18 cellular contexts compared by ENCODE assay signal in the genomic region with DNA sequence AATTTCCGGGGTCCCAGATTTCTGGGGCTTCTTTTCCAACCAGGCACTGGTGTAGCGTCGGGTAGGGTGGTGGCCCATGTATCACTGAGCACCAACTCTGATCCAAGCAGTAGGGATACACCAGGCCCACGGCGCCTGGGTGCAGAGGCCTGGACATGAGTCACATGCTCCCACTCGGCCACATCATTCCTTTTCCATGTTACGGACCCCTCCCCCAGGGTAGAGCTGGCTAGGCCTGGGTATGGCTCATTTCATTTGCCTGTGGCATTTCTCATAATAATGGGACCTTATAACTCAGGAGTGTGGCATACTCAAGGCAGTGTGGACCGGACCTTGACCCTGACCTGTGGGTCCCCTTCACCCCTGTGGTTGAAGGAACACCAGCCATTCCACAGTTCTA. TPM values are rescaled to one million over a fixed set of nuclear protein-coding genes. Genes with fewer than 3 reads are reported as not detected.
DNase-seq lines count a peak whose midpoint lies in the region; ATAC-seq, FAIRE-seq and TF ChIP-seq lines count a peak whose summit lies in the region.
"Had no signal": no experiment of that assay in that cellular context is flagged by ENCODE, and none has a peak within 500 bp of the region (broad histone marks: within the 10 kb centered on the region; RNA-seq: fewer than 3 reads in every experiment).

No MANE protein-coding gene starts in this region.

- H2AFZ ChIP-seq in smooth muscle cell (ENCODE audit: low read depth) = peak overlapping the region; percentile 63

- peak; percentile 20 for FAIRE-seq in GM12891 (lab: Jason Lieb, UNC)

- TF ChIP-seq POLR2A in GM12891 (IDR thresholded peaks at IDR 0.05; ENCODE audit: low read depth, low read length) = no peak

- H3K27me3 ChIP-seq in RWPE2 (ENCODE audit: insufficient read depth, poor library complexity, severe bottlenecking) (no peaks in the 10 kb centered on the region), right atrium auricular region (no peaks in the 10 kb centered on the region), smooth muscle cell (ENCODE audit: low read depth) (no peaks in the 10 kb centered on the region)
- H3K27me3 ChIP-seq: SJSA1 had no signal

- DNase-seq in GM12891 (ENCODE audit: insufficient read length, low spot score) (no peak), RWPE2 (ENCODE audit: low spot score) (no peak), right atrium auricular region (ENCODE audit: low spot score) (no peak), smooth muscle cell (lab: John Stamatoyannopoulos, UW; ENCODE audit: unreplicated experiment) (no peak), NK-92 (lab: John Stamatoyannopoulos, UW; ENCODE audit: unreplicated experiment) (no peak), HT-29 (ENCODE audit: low spot score) (no peak)
- DNase-seq: CD4-positive, alpha-beta T cell; DMS79; HFFc6; MM.1S; NCI-H1105; NCI-H187; NCI-H446 treated with DMSO at 0.1 percent for 48 hours; NCI-H774 had no signal

- no peak overlapping the region for H3K4me2 ChIP-seq in smooth muscle cell
- H3K4me2 ChIP-seq: KMS-11 had no signal

- H3K4me1 ChIP-seq in RWPE2 (ENCODE audit: insufficient read depth, poor library complexity, severe bottlenecking) (no peaks in the 10 kb centered on the region), right atrium auricular region (peaks cover 0 to 43% of the 10 kb centered on the region in 2 donors), smooth muscle cell (ENCODE audit: low read depth) (no peaks in the 10 kb centered on the region)
- H3K4me1 ChIP-seq: SJSA1 had no signal

- WGBS in smooth muscle cell (ENCODE audit: low lambda C conversion rate) = 56% methylated on average over 8 of the region's 8 CpGs

- H3K4me3 ChIP-seq in RWPE2 (ENCODE audit: severe bottlenecking) (no peak overlapping the region), right atrium auricular region (no peak overlapping the region), smooth muscle cell (no peak overlapping the region)
- H3K4me3 ChIP-seq: SJSA1 had no signal

- no peaks in the 10 kb centered on the region for H3K36me3 ChIP-seq in RWPE2 (ENCODE audit: low read depth)
- H3K36me3 ChIP-seq in right atrium auricular region = no peaks in the 10 kb centered on the region
- H3K36me3 ChIP-seq in smooth muscle cell (ENCODE audit: low read depth) = no peaks in the 10 kb centered on the region
- H3K36me3 ChIP-seq: SJSA1 had no signal

- H4K20me1 ChIP-seq in smooth muscle cell (ENCODE audit: low read depth) = no peaks in the 10 kb centered on the region

- no peaks in the 10 kb centered on the region for H3K79me2 ChIP-seq in smooth muscle cell (ENCODE audit: low read depth)

- no peak overlapping the region for H3K9ac ChIP-seq in smooth muscle cell (ENCODE audit: low read depth)
- H3K9ac ChIP-seq: KMS-11 had no signal

- no peak for TF ChIP-seq CTCF in RWPE2 (IDR thresholded peaks at IDR 0.05; ENCODE audit: poor library complexity, severe bottlenecking)
- no peak for TF ChIP-seq CTCF in right atrium auricular region (IDR thresholded peaks at IDR 0.05)
- no peak for TF ChIP-seq CTCF in smooth muscle cell (IDR thresholded peaks at IDR 0.05; ENCODE audit: borderline replicate concordance, insufficient read depth, poor library complexity, severe bottlenecking)

- ATAC-seq in RWPE2 (ENCODE audit: low read depth) (0 out of 3 replicates have a peak, but pooled peaks have one; percentile 23), HG02763 (IDR thresholded peaks at IDR 0.05; ENCODE audit: unreplicated experiment) (no peak)

- H3K27ac ChIP-seq in RWPE2 (ENCODE audit: poor library complexity, severe bottlenecking) = no peak overlapping the region
- peak overlapping the region; percentile 7 to 48 for H3K27ac ChIP-seq in right atrium auricular region
- no peak overlapping the region for H3K27ac ChIP-seq in smooth muscle cell (ENCODE audit: low read depth)
- H3K27ac ChIP-seq: HL-60, KMS-11, SJSA1 had no signal

- H3F3A ChIP-seq in smooth muscle cell (ENCODE audit: low read depth) = no peaks in the 10 kb centered on the region

- H3K9me3 ChIP-seq in RWPE2 (ENCODE audit: severe bottlenecking) = no peaks in the 10 kb centered on the region
- H3K9me3 ChIP-seq in right atrium auricular region = no peaks in the 10 kb centered on the region
- H3K9me3 ChIP-seq in smooth muscle cell (replicated peaks; ENCODE audit: low read depth) = no peaks in the 10 kb centered on the region
- H3K9me3 ChIP-seq: SJSA1 had no signal

TF ChIP-seq in GM12891, 5 proteins besides CTCF, POLR2A, EP300 and RAD21:
- TF ChIP-seq TAF1 (IDR thresholded peaks at IDR 0.05; ENCODE audit: low read depth, low read length) (no peak), POLR2AphosphoS5 (IDR thresholded peaks at IDR 0.05; ENCODE audit: low read depth, low read length) (no peak), POU2F2 (IDR thresholded peaks at IDR 0.05; ENCODE audit: low read depth, low read length) (no peak), PAX5 (IDR thresholded peaks at IDR 0.05; ENCODE audit: insufficient read depth, low read length, severe bottlenecking) (no peak), SPI1 (IDR thresholded peaks at IDR 0.05; ENCODE audit: low read depth, low read length) (no peak)
TF ChIP-seq in GM12891: peak in this region for 0.

RNA-seq across cellular contexts. Expression of a gene that starts 18.0 kb away (rescaled TPM):
- 0.58 TPM for polyA plus RNA-seq in GM12891 (2012; ENCODE audit: low read depth, missing spikeins)
- total RNA-seq in right atrium auricular region (100 to 1,000 TPM; 163 to 238 TPM), smooth muscle cell (9.9 and 17.1 TPM in 2 replicates)
- 21.0 and 23.0 TPM in 2 replicates for polyA plus RNA-seq in smooth muscle cell
- 1.8 and 2.1 TPM in 2 replicates for total RNA-seq in HT-29 (2014; rRNA removed; shearing (Covaris generic))

RNA-seq across cellular contexts. Expression of a gene that starts 33.4 kb away (rescaled TPM):
- 10.9 TPM for polyA plus RNA-seq in GM12891 (2012; ENCODE audit: low read depth, missing spikeins)
- total RNA-seq in right atrium auricular region (10 to 100 TPM; 11.9 to 12.9 TPM), smooth muscle cell (6.8 and 9.4 TPM in 2 replicates)
- polyA plus RNA-seq in smooth muscle cell = 8.3 and 8.4 TPM in 2 replicates
- 66.1 and 83.3 TPM in 2 replicates for total RNA-seq in HT-29 (2014; rRNA removed; shearing (Covaris generic))

Comparison
In these comparisons a context has a peak if more than half of its experiments do, and no peak if none do; other contexts are left out.
1. H3K27ac ChIP-seq: peak in right atrium auricular region (2 of 2); none in RWPE2 (single experiment) and smooth muscle cell (single experiment).